ENCODE assay signal across 1 cellular context in the genomic region with DNA sequence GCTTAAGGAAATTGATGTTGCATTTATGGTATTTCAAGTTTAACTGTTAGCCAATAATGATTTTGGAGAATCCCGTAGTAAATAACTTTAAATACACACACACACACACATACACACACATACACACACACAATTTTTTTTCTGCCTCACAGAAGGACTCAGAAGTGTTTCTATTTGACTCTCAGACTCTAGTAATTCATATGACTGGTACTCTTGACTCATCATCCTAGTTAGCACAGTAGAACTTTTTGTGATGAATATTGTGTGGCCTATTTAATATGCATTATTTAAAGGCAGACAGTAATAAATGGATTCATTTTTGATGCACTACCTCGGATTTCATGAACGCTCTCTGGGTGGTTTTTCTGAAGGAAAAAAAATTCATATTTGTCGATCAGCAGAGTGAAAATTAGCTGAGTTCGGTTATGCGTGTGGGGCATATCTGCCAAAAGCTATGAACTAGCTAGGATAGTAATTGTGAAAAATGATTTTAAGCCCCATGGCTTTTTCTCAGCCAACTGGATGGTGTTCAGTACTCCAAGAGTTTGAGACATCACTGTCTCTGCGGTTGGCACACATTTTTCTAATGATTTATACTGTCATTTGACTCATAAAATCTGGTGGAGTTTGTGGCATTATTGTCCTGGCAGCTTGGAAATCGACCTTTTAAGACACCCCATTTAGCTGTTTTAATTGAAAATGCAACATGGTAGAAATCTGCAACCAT.
TF ChIP-seq lines count a peak whose summit lies in the region.

No MANE protein-coding gene starts in this region.

TF ChIP-seq in IMR-90, 13 proteins besides CTCF, POLR2A, EP300 and RAD21:
- TF ChIP-seq ELK1 (IDR thresholded peaks at IDR 0.05; ENCODE audit: borderline replicate concordance, low read depth, low read length) (no peak), FOS (IDR thresholded peaks at IDR 0.05; ENCODE audit: low read depth, low read length) (no peak), SMC3 (IDR thresholded peaks at IDR 0.05; ENCODE audit: low read depth, low read length) (no peak), MAZ (IDR thresholded peaks at IDR 0.05; ENCODE audit: borderline replicate concordance, low read depth, low read length) (no peak), CEBPB (IDR thresholded peaks at IDR 0.05; ENCODE audit: low read depth, low read length) (no peak), USF2 (IDR thresholded peaks at IDR 0.05; ENCODE audit: low read depth, low read length) (no peak), BHLHE40 (IDR thresholded peaks at IDR 0.05; ENCODE audit: low read depth, low read length) (no peak), RFX5 (IDR thresholded peaks at IDR 0.05; ENCODE audit: low read depth, low read length) (no peak), RCOR1 (IDR thresholded peaks at IDR 0.05; ENCODE audit: insufficient replicate concordance, low read length) (no peak), NFE2L2 (IDR thresholded peaks at IDR 0.05; ENCODE audit: low read depth, low read length) (no peak), MXI1 (IDR thresholded peaks at IDR 0.05; ENCODE audit: borderline replicate concordance, low read depth, low read length) (no peak)
